ENCODE assay signal across 20 cellular contexts in the genomic region with DNA sequence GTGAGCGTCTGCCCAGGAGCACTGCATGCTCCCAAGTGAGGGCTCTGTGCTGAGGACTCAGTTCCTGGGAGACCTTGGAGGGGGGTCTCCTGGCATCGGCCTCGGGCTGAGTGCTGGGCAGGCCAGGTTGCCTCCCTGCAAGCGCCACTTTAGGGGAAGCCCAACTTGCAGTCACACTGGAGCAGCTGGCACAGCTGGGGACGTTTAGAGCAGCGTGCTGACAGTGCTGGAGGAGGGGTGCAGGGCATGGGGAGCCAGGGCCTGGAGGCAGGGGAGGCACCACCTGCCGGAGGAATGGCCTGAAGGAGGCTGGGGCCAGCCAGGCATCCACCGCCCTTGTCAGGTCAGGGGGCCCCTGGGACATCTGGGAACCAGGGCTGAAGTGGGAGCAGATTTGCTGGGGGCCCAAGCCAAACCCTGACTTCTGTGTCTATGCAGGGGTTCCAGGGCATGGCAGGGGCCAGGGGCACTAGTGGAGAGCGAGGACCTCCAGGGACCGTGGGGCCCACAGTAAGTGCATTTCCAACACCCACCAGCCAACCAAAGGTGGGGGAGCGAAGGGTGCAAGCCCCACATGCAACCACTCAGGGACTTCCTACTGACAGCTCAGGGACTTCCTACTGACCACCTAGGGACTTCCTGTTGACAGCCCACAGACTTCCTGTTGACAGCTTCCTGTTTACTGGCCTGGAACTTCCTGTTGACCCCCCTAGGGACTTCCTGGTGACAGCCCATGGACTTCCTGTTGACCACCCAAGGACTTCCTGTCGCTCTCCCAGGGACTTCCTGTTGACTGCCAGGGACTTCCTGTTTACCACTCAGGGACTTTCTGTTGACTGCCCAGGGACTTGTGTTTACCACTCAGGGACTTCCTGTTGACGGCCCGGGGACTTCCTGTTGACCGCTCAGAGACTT. TPM values are rescaled to one million over a fixed set of nuclear protein-coding genes. Genes with fewer than 3 reads are reported as not detected.
DNase-seq lines count a peak whose midpoint lies in the region; ATAC-seq, FAIRE-seq and TF ChIP-seq lines count a peak whose summit lies in the region.
"Had no signal": no experiment of that assay in that cellular context is flagged by ENCODE, and none has a peak within 500 bp of the region (broad histone marks: within the 10 kb centered on the region; RNA-seq: fewer than 3 reads in every experiment).

No MANE protein-coding gene starts in this region.

- H3K79me2 ChIP-seq in GM23248 (ENCODE audit: insufficient read depth): no peaks in the 10 kb centered on the region

- H3K4me3 ChIP-seq in BLaER1 treated with 17β-estradiol and CSF1 and Interleukin-3, amounts not matched to agents 10 nM and 100 nM: peak overlapping the region in 6 of 10 experiments; percentile 8 to 40 (median 18); a peak in 6 of 20 replicates
- H3K4me3 ChIP-seq in mesodermal cell (ENCODE audit: extremely low read depth, insufficient read depth, low read length, poor library complexity, severe bottlenecking) (no peak overlapping the region), GM23248 (no peak overlapping the region)
- H3K4me3 ChIP-seq: esophagus muscularis mucosa, SK-N-MC had no signal

- peaks cover 0 to 17% (median 3%) of the 10 kb centered on the region in 11 experiments; a peak in 14 of 22 replicates for H3K9me3 ChIP-seq in BLaER1 treated with 17β-estradiol and CSF1 and Interleukin-3, amounts not matched to agents 10 nM and 100 nM (replicated peaks in 1 of 11)
- H3K9me3 ChIP-seq in mesodermal cell (ENCODE audit: control insufficient read depth, low read length) (peaks cover 7% of the 10 kb centered on the region), GM23248 (ENCODE audit: low read depth) (no peaks in the 10 kb centered on the region)
- H3K9me3 ChIP-seq: esophagus muscularis mucosa had no signal

- H3K27me3 ChIP-seq in BLaER1 treated with 17β-estradiol and CSF1 and Interleukin-3, amounts not matched to agents 10 nM and 100 nM: no peaks in the 10 kb centered on the region
- H3K27me3 ChIP-seq in GM23248 (replicated peaks; ENCODE audit: insufficient read depth): peaks cover 25% of the 10 kb centered on the region

- peak overlapping the region; percentile 54 for H3K27ac Mint-ChIP-seq in activated CD4-positive, alpha-beta memory T cell treated with anti-CD3 and anti-CD28 coated beads for 36 hours
- no peak overlapping the region for H3K27ac Mint-ChIP-seq in type B pancreatic cell
- H3K27ac Mint-ChIP-seq: stimulated activated naive CD8-positive, alpha-beta T cell treated with anti-CD3 and anti-CD28 coated beads, Interleukin-15, Interleukin-2, amounts not matched to agents 100 ng/mL and 50 ng/mL, for 24 hours had no signal

- peaks cover 6% of the 10 kb centered on the region for H3K4me1 Mint-ChIP-seq in activated CD4-positive, alpha-beta memory T cell treated with anti-CD3 and anti-CD28 coated beads for 36 hours (ENCODE audit: low read depth)
- H3K4me1 Mint-ChIP-seq in type B pancreatic cell (ENCODE audit: unreplicated experiment): peaks cover 11% of the 10 kb centered on the region

- DNase-seq in GM19239 (ENCODE audit: insufficient read length, low spot score) (peak; percentile 50), NCI-H226 (no peak), GM23248 (no peak), type B pancreatic cell (ENCODE audit: extremely low spot score, unreplicated experiment) (no peak)
- DNase-seq in activated CD4-positive, alpha-beta memory T cell treated with anti-CD3 and anti-CD28 coated beads for 36 hours: no peak
- DNase-seq: activated CD4-positive, alpha-beta T cell treated with anti-CD3 and anti-CD28 coated beads for 48 hours; C1 segment of cervical spinal cord; NCI-H187 treated with DMSO at 0.1 percent for 48 hours; NCI-H82; stimulated activated CD4-positive, alpha-beta T cell treated with anti-CD3 and anti-CD28 coated beads, Interleukin-2, amount 100 ng/mL, for 48 hours had no signal

- TF ChIP-seq CTCF in type B pancreatic cell (conservative IDR thresholded peaks at IDR 0.05): no peak

- CTCF ChIA-PET in activated CD4-positive, alpha-beta memory T cell treated with anti-CD3 and anti-CD28 coated beads for 36 hours (lab: Charles Lee): no interaction called here

- H3K27ac ChIP-seq in BLaER1 treated with 17β-estradiol and CSF1 and Interleukin-3, amounts not matched to agents 10 nM and 100 nM: peak overlapping the region; percentile 52 to 81 (median 76)
- H3K27ac ChIP-seq in mesodermal cell (ENCODE audit: low read depth, low read length, severe bottlenecking) (peak overlapping the region; percentile 29), GM23248 (no peak overlapping the region)
- H3K27ac ChIP-seq: esophagus muscularis mucosa, SK-N-MC had no signal

- H3K9me3 Mint-ChIP-seq in activated CD4-positive, alpha-beta memory T cell treated with anti-CD3 and anti-CD28 coated beads for 36 hours: peaks cover 2% of the 10 kb centered on the region
- peaks cover 2% of the 10 kb centered on the region for H3K9me3 Mint-ChIP-seq in type B pancreatic cell
- H3K9me3 Mint-ChIP-seq: activated naive CD4-positive, alpha-beta T cell treated with anti-CD3 and anti-CD28 coated beads, Interleukin-2, amount 50 U/mL, for 24 hours had no signal

- no peaks in the 10 kb centered on the region for H3K36me3 ChIP-seq in BLaER1 treated with 17β-estradiol and CSF1 and Interleukin-3, amounts not matched to agents 10 nM and 100 nM
- H3K36me3 ChIP-seq in mesodermal cell (ENCODE audit: control insufficient read depth, insufficient read depth, low read length) (no peaks in the 10 kb centered on the region), GM23248 (ENCODE audit: low read depth) (no peaks in the 10 kb centered on the region)
- H3K36me3 ChIP-seq: esophagus muscularis mucosa had no signal

- 89 to 90% methylated on average over 13 to 14 of the region's 15 CpGs for WGBS in mesodermal cell (ENCODE audit: insufficient coverage in 2 of 2), 2 experiments
- WGBS in GM23248 (ENCODE audit: low coverage in 1 of 2, low lambda C conversion rate in 2 of 2, missing lambda C conversion rate in 2 of 2), 2 experiments: 72% methylated on average over 14 to 15 of the region's 15 CpGs

- ATAC-seq in GM18517 (IDR thresholded peaks at IDR 0.05; ENCODE audit: unreplicated experiment): no peak

- H3K9me2 ChIP-seq in GM23248 (ENCODE audit: insufficient read depth): no peaks in the 10 kb centered on the region

- peaks cover 0 to 8% (median 0%) of the 10 kb centered on the region in 11 experiments; a peak in 1 of 22 replicates for H4K20me1 ChIP-seq in BLaER1 treated with 17β-estradiol and CSF1 and Interleukin-3, amounts not matched to agents 10 nM and 100 nM
- H4K20me1 ChIP-seq in GM23248 (ENCODE audit: insufficient read depth): no peaks in the 10 kb centered on the region

- FAIRE-seq in GM19239 (lab: Jason Lieb, UNC): peak; percentile 18

- H3F3A ChIP-seq in GM23248 (ENCODE audit: insufficient read depth): 0 out of 2 replicates have a peak, but pooled peaks cover 4% of the 10 kb centered on the region

- in situ Hi-C loops in GM23248 (cut with MboI): no loop called here

- peak overlapping the region in 8 of 11 experiments; percentile 8 to 60 (median 44); a peak in 12 of 22 replicates for H3K9ac ChIP-seq in BLaER1 treated with 17β-estradiol and CSF1 and Interleukin-3, amounts not matched to agents 10 nM and 100 nM
- H3K9ac ChIP-seq in GM23248: no peak overlapping the region

- H3K4me3 Mint-ChIP-seq in activated CD4-positive, alpha-beta memory T cell treated with anti-CD3 and anti-CD28 coated beads for 36 hours: no peak overlapping the region
- no peak overlapping the region for H3K4me3 Mint-ChIP-seq in type B pancreatic cell
- H3K4me3 Mint-ChIP-seq: activated naive CD4-positive, alpha-beta T cell treated with anti-CD3 and anti-CD28 coated beads, Interleukin-2, amount 50 U/mL, for 24 hours; stimulated activated naive CD8-positive, alpha-beta T cell treated with anti-CD3 and anti-CD28 coated beads, Interleukin-15, Interleukin-2, amounts not matched to agents 100 ng/mL and 50 ng/mL, for 24 hours had no signal

- no peak overlapping the region for H2AFZ ChIP-seq in GM23248

- intact Hi-C loops in activated CD4-positive, alpha-beta memory T cell treated with anti-CD3 and anti-CD28 coated beads for 36 hours (cut with micrococcal nuclease): no loop called here

- POLR2A ChIA-PET in activated CD4-positive, alpha-beta memory T cell treated with anti-CD3 and anti-CD28 coated beads for 36 hours (lab: Charles Lee): no interaction called here

- peaks cover 26 to 38% (median 29%) of the 10 kb centered on the region in 10 experiments for H3K4me1 ChIP-seq in BLaER1 treated with 17β-estradiol and CSF1 and Interleukin-3, amounts not matched to agents 10 nM and 100 nM
- no peaks in the 10 kb centered on the region for H3K4me1 ChIP-seq in mesodermal cell (ENCODE audit: control insufficient read depth, insufficient read depth, low read length, poor library complexity, severe bottlenecking)
- H3K4me1 ChIP-seq in GM23248 (ENCODE audit: insufficient read depth): no peaks in the 10 kb centered on the region

- peaks cover under 1% of the 10 kb centered on the region for H3K36me3 Mint-ChIP-seq in activated CD4-positive, alpha-beta memory T cell treated with anti-CD3 and anti-CD28 coated beads for 36 hours
- peaks cover 2% of the 10 kb centered on the region for H3K36me3 Mint-ChIP-seq in type B pancreatic cell
- H3K36me3 Mint-ChIP-seq: activated naive CD4-positive, alpha-beta T cell treated with anti-CD3 and anti-CD28 coated beads, Interleukin-2, amount 50 U/mL, for 24 hours had no signal

- peaks cover 3% of the 10 kb centered on the region for H3K27me3 Mint-ChIP-seq in activated CD4-positive, alpha-beta memory T cell treated with anti-CD3 and anti-CD28 coated beads for 36 hours
- H3K27me3 Mint-ChIP-seq in type B pancreatic cell: peaks cover 7% of the 10 kb centered on the region
- H3K27me3 Mint-ChIP-seq: activated naive CD4-positive, alpha-beta T cell treated with anti-CD3 and anti-CD28 coated beads, Interleukin-2, amount 50 U/mL, for 24 hours had no signal

- peak overlapping the region; percentile 57 to 98 (median 90) for H3K4me2 ChIP-seq in BLaER1 treated with 17β-estradiol and CSF1 and Interleukin-3, amounts not matched to agents 10 nM and 100 nM
- no peak overlapping the region for H3K4me2 ChIP-seq in GM23248 (ENCODE audit: unreplicated experiment)

RNA-seq across cellular contexts. Expression of a gene that starts 33.6 kb away (rescaled TPM):
- not detected for total RNA-seq in activated CD4-positive, alpha-beta memory T cell treated with anti-CD3 and anti-CD28 coated beads for 36 hours
- polyA plus RNA-seq in mesodermal cell (2013, experiment 1 of 2): 0.15 TPM
- polyA plus RNA-seq in mesodermal cell (2013, experiment 2 of 2): not detected
- not detected in 2 replicates for total RNA-seq in GM23248 (2014; rRNA removed; shearing (Covaris generic))
- polyA plus RNA-seq in GM23248 (2016; fragmentation: Nextera tagmentation; extraction: Ambion mirVana): not detected in 2 replicates
- total RNA-seq in type B pancreatic cell (ENCODE audit: low replicate concordance): 0.36 and 0.43 TPM in 2 replicates
- total RNA-seq: chondrocyte, mesenteric fat pad had no signal

RNA-seq across cellular contexts. Expression of a gene that starts 34.6 kb away (rescaled TPM):
- total RNA-seq in activated CD4-positive, alpha-beta memory T cell treated with anti-CD3 and anti-CD28 coated beads for 36 hours: not detected
- polyA plus RNA-seq in mesodermal cell (2013, experiment 1 of 2): 0.29 TPM
- polyA plus RNA-seq in mesodermal cell (2013, experiment 2 of 2): 0.25 TPM
- total RNA-seq in GM23248 (2014; rRNA removed; shearing (Covaris generic)): not detected in 2 replicates
- polyA plus RNA-seq in GM23248 (2016; fragmentation: Nextera tagmentation; extraction: Ambion mirVana): not detected in 2 replicates
- 1.8 and 9.1 TPM in 2 replicates for total RNA-seq in type B pancreatic cell (ENCODE audit: low replicate concordance)
- total RNA-seq: chondrocyte, esophagus muscularis mucosa, LHCN-M2, mesenteric fat pad had no signal

RNA-seq across cellular contexts. Expression of a gene that starts 54.0 kb away (rescaled TPM):
- 10 to 100 TPM; 68.4 to 72.4 TPM for total RNA-seq in activated CD4-positive, alpha-beta memory T cell treated with anti-CD3 and anti-CD28 coated beads for 36 hours
- 155 TPM for polyA plus RNA-seq in mesodermal cell (2013, experiment 1 of 2)
- 126 TPM for polyA plus RNA-seq in mesodermal cell (2013, experiment 2 of 2)
- total RNA-seq in GM23248 (2014; rRNA removed; shearing (Covaris generic)): 88.5 and 105 TPM in 2 replicates
- polyA plus RNA-seq in GM23248 (2016; fragmentation: Nextera tagmentation; extraction: Ambion mirVana): 59.9 and 69.0 TPM in 2 replicates
- 132 and 141 TPM in 2 replicates for total RNA-seq in type B pancreatic cell (ENCODE audit: low replicate concordance)

Comparison
In these comparisons a context has a peak if more than half of its experiments do, and no peak if none do; other contexts are left out.
1. H3K4me3 ChIP-seq: peak in BLaER1 treated with 17β-estradiol and CSF1 and Interleukin-3, amounts not matched to agents 10 nM and 100 nM (6 of 10); none in mesodermal cell (single experiment) and GM23248 (single experiment).